In the genomic region with DNA sequence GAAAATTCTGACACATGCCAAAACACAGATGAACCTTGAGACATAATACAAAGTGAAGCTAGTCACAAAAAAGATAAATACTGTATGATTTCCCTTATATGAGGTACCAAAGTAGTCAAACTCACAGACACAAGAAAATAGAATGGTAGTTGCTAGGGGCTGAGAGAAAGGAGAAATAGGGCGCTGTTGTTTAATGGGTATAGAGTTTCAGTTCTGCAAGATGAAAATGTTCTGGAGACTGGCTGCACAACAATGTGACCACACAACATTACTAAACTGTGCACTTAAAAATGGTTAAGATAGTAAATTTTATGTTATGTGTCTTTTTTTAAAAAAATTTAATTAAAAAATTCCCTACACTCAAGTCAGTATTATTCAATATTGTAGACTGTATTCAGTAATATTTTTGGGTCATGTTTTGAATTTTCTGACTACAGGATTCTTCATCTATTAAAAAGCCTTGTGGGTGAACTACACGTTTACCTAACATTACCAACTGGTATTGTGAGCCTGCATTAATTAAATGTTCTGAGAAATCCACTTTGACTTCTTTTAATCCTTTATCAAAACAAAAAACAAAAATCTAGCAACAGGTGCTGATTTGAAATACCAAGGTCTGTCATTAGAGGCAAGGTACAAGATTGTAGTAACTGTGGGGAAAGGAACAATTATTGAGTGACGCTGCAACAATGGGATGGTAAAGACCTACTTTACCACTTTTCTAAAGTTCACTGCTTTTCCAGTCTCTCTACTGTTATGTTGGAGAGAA, we compare ENCODE assay signal across 16 cellular contexts.
"Had no signal": no experiment of that assay in that cellular context is flagged by ENCODE, and none has a peak within 500 bp of the region (broad histone marks: within the 10 kb centered on the region; RNA-seq: fewer than 3 reads in every experiment).

No MANE protein-coding gene starts in this region.

- FAIRE-seq: islet of Langerhans had no signal

- H3K9me3 ChIP-seq: gastroesophageal sphincter, heart right ventricle, tibial artery, uterus had no signal

- ATAC-seq: activated T-cell treated with anti-CD3 and anti-CD28 coated beads, Interleukin-2, amount 50 U/mL, for 72 hours; gastroesophageal sphincter; heart right ventricle; naive thymus-derived CD8-positive, alpha-beta T cell; stimulated activated memory B cell treated with anti-CD40 and anti-IgM and Interleukin-4, amounts not matched to agents 10 μg/mL and 1 μg/mL and 100 μg/mL, for 72 hours; WTC11 had no signal

- H3K27ac ChIP-seq: heart right ventricle, tibial artery had no signal

- H3K36me3 ChIP-seq: gastroesophageal sphincter, heart right ventricle, tibial artery, uterus had no signal

- H3K4me3 ChIP-seq: gastroesophageal sphincter, heart right ventricle, tibial artery, uterus had no signal

- H3K27me3 ChIP-seq: gastroesophageal sphincter, heart right ventricle, tibial artery, uterus had no signal

- DNase-seq: activated CD4-positive, alpha-beta T cell treated with anti-CD3 and anti-CD28 coated beads, Interleukin-2, amount 10 ng/mL, durations not matched to agents 7 days and 5 days; activated CD8-positive, alpha-beta memory T cell treated with anti-CD3 and anti-CD28 coated beads, Interleukin-2, amount 50 U/mL, for 48 hours; activated gamma-delta T cell; activated T-cell treated with anti-CD3 and anti-CD28 coated beads, Interleukin-2, amount 50 U/mL, for 72 hours; amniotic stem cell; erythroblast; heart right ventricle; naive thymus-derived CD8-positive, alpha-beta T cell; retina; stimulated activated CD4-positive, alpha-beta T cell treated with anti-CD3 and anti-CD28 coated beads, Interleukin-2, amount 100 ng/mL, for 48 hours; tibial artery; uterus had no signal
